Comparison of ENCODE assay signal across 22 cellular contexts in the genomic region with DNA sequence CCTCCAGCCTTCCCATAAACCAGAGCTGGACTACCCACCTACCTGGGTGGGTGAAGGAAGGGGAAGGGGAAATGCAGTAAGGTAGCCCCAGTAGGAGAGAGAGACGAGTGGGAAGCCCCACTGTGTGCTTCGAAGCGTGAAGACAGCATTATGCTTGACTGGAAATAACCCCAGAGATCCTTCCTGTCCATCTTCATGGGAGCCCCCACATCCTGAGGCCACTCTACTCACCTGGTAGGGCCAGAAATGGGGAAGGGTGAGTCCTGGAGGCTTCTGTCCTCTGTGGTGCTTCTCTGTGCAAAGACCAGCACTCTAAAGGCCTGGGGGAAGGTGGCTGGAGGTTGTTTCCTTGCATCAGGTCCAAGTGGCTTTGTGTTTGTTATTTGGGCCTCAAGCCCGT. TPM values are rescaled to one million over a fixed set of nuclear protein-coding genes. Genes with fewer than 3 reads are reported as not detected.
DNase-seq lines count a peak whose midpoint lies in the region; ATAC-seq lines count a peak whose summit lies in the region.
"Had no signal": no experiment of that assay in that cellular context is flagged by ENCODE, and none has a peak within 500 bp of the region (broad histone marks: within the 10 kb centered on the region; RNA-seq: fewer than 3 reads in every experiment).

No MANE protein-coding gene starts in this region.

- no peak for DNase-seq in activated T-cell treated with anti-CD3 and anti-CD28 coated beads, Interleukin-2, amount 50 U/mL, for 24 hours
- DNase-seq in activated T-cell treated with anti-CD3 and anti-CD28 coated beads, Interleukin-2, amount 50 U/mL, for 72 hours: no peak
- DNase-seq in activated naive CD8-positive, alpha-beta T cell treated with anti-CD3 and anti-CD28 coated beads, Interleukin-2, amount 50 U/mL, for 24 hours: no peak
- no peak for DNase-seq in H7
- DNase-seq: activated CD8-positive, alpha-beta memory T cell treated with anti-CD3 and anti-CD28 coated beads, Interleukin-2, amount 50 U/mL, for 48 hours; COR-L47; DMS53; GDM1; glutamatergic neuron; left ventricle myocardium superior; NCI-H1694; stimulated activated naive CD8-positive, alpha-beta T cell treated with anti-CD3 and anti-CD28 coated beads, Interleukin-15, amount 100 ng/mL, for 72 hours; T1000; transverse colon had no signal

- H3K27me3 ChIP-seq in H7 (ENCODE audit: control insufficient read depth, insufficient read depth, low read length): peaks cover 4% of the 10 kb centered on the region; the same call in 1 of the 2 replicates
- H3K27me3 ChIP-seq: transverse colon had no signal

- H3K9me3 Mint-ChIP-seq in activated T-cell treated with anti-CD3 and anti-CD28 coated beads, Interleukin-2, amount 50 U/mL, for 24 hours: no peaks in the 10 kb centered on the region
- no peaks in the 10 kb centered on the region for H3K9me3 Mint-ChIP-seq in activated T-cell treated with anti-CD3 and anti-CD28 coated beads, Interleukin-2, amount 50 U/mL, for 72 hours
- H3K9me3 Mint-ChIP-seq in activated naive CD8-positive, alpha-beta T cell treated with anti-CD3 and anti-CD28 coated beads, Interleukin-2, amount 50 U/mL, for 24 hours: no peaks in the 10 kb centered on the region
- no peaks in the 10 kb centered on the region for H3K9me3 Mint-ChIP-seq in stimulated activated memory B cell treated with anti-CD40 and anti-IgM and Interleukin-4, amounts not matched to agents 10 μg/mL and 1 μg/mL and 100 μg/mL, for 72 hours
- H3K9me3 Mint-ChIP-seq: activated T-helper 2 cell treated with anti-CD3 and anti-CD28 coated beads, Interferon-gamma antibody, Interleukin-2, Interleukin-4, amounts not matched to agents 10 μg/mL and 5 μg/mL and 100 μg/mL, durations not matched to agents 14 hours and 24 hours and 36 hours; stimulated activated naive CD8-positive, alpha-beta T cell treated with anti-CD3 and anti-CD28 coated beads, Interleukin-15, amount 100 ng/mL, for 72 hours; WTC11 had no signal

- peaks cover 64% of the 10 kb centered on the region for H3K36me3 Mint-ChIP-seq in activated T-cell treated with anti-CD3 and anti-CD28 coated beads, Interleukin-2, amount 50 U/mL, for 24 hours (ENCODE audit: low read depth)
- peaks cover 0 to 5% of the 10 kb centered on the region in 2 donors for H3K36me3 Mint-ChIP-seq in activated T-cell treated with anti-CD3 and anti-CD28 coated beads, Interleukin-2, amount 50 U/mL, for 72 hours (ENCODE audit: insufficient read depth in 2 of 2)
- peaks cover 15% of the 10 kb centered on the region for H3K36me3 Mint-ChIP-seq in activated naive CD8-positive, alpha-beta T cell treated with anti-CD3 and anti-CD28 coated beads, Interleukin-2, amount 50 U/mL, for 24 hours (ENCODE audit: low read depth)
- peaks cover 25% of the 10 kb centered on the region for H3K36me3 Mint-ChIP-seq in stimulated activated memory B cell treated with anti-CD40 and anti-IgM and Interleukin-4, amounts not matched to agents 10 μg/mL and 1 μg/mL and 100 μg/mL, for 72 hours
- H3K36me3 Mint-ChIP-seq: WTC11 had no signal

- H3K27me3 Mint-ChIP-seq in activated T-cell treated with anti-CD3 and anti-CD28 coated beads, Interleukin-2, amount 50 U/mL, for 24 hours: no peaks in the 10 kb centered on the region
- H3K27me3 Mint-ChIP-seq in activated T-cell treated with anti-CD3 and anti-CD28 coated beads, Interleukin-2, amount 50 U/mL, for 72 hours (ENCODE audit: low read depth): no peaks in the 10 kb centered on the region
- H3K27me3 Mint-ChIP-seq in activated naive CD8-positive, alpha-beta T cell treated with anti-CD3 and anti-CD28 coated beads, Interleukin-2, amount 50 U/mL, for 24 hours: no peaks in the 10 kb centered on the region
- no peaks in the 10 kb centered on the region for H3K27me3 Mint-ChIP-seq in stimulated activated memory B cell treated with anti-CD40 and anti-IgM and Interleukin-4, amounts not matched to agents 10 μg/mL and 1 μg/mL and 100 μg/mL, for 72 hours
- H3K27me3 Mint-ChIP-seq: stimulated activated naive CD8-positive, alpha-beta T cell treated with anti-CD3 and anti-CD28 coated beads, Interleukin-15, amount 100 ng/mL, for 72 hours had no signal

- peaks cover 22% of the 10 kb centered on the region for H3K4me1 Mint-ChIP-seq in activated T-cell treated with anti-CD3 and anti-CD28 coated beads, Interleukin-2, amount 50 U/mL, for 24 hours (ENCODE audit: low read depth)
- peaks cover 19% of the 10 kb centered on the region for H3K4me1 Mint-ChIP-seq in activated T-cell treated with anti-CD3 and anti-CD28 coated beads, Interleukin-2, amount 50 U/mL, for 72 hours (ENCODE audit: low read depth)
- H3K4me1 Mint-ChIP-seq in activated naive CD8-positive, alpha-beta T cell treated with anti-CD3 and anti-CD28 coated beads, Interleukin-2, amount 50 U/mL, for 24 hours: peaks cover 38% of the 10 kb centered on the region
- peaks cover 45% of the 10 kb centered on the region for H3K4me1 Mint-ChIP-seq in stimulated activated memory B cell treated with anti-CD40 and anti-IgM and Interleukin-4, amounts not matched to agents 10 μg/mL and 1 μg/mL and 100 μg/mL, for 72 hours

- ATAC-seq in activated T-cell treated with anti-CD3 and anti-CD28 coated beads, Interleukin-2, amount 50 U/mL, for 72 hours (replicated peaks in 1 of 2): no peak
- ATAC-seq in GM18907 (IDR thresholded peaks at IDR 0.05; ENCODE audit: unreplicated experiment): peak; percentile 36
- no peak for ATAC-seq in activated naive CD8-positive, alpha-beta T cell treated with anti-CD3 and anti-CD28 coated beads, Interleukin-2, amount 50 U/mL, for 24 hours
- ATAC-seq in stimulated activated memory B cell treated with anti-CD40 and anti-IgM and Interleukin-4, amounts not matched to agents 10 μg/mL and 1 μg/mL and 100 μg/mL, for 72 hours: peak; percentile 44
- ATAC-seq in GM19351 (IDR thresholded peaks at IDR 0.05; ENCODE audit: unreplicated experiment): no peak
- ATAC-seq in GM18519 (IDR thresholded peaks at IDR 0.05; ENCODE audit: low FRiP score, unreplicated experiment): no peak
- ATAC-seq: left ventricle myocardium superior, Right ventricle myocardium inferior, SK-N-SH treated with all-trans-retinoic acid at 6 μM for 48 hours, WTC11 had no signal

- peak overlapping the region; percentile 85 for H3K27ac Mint-ChIP-seq in activated T-cell treated with anti-CD3 and anti-CD28 coated beads, Interleukin-2, amount 50 U/mL, for 24 hours
- H3K27ac Mint-ChIP-seq in activated T-cell treated with anti-CD3 and anti-CD28 coated beads, Interleukin-2, amount 50 U/mL, for 72 hours: no peak overlapping the region
- peak overlapping the region; percentile 74 for H3K27ac Mint-ChIP-seq in activated naive CD8-positive, alpha-beta T cell treated with anti-CD3 and anti-CD28 coated beads, Interleukin-2, amount 50 U/mL, for 24 hours
- peak overlapping the region; percentile 82 for H3K27ac Mint-ChIP-seq in stimulated activated memory B cell treated with anti-CD40 and anti-IgM and Interleukin-4, amounts not matched to agents 10 μg/mL and 1 μg/mL and 100 μg/mL, for 72 hours
- H3K27ac Mint-ChIP-seq: WTC11 had no signal

- H3K36me3 ChIP-seq in H7 (replicated peaks; ENCODE audit: control insufficient read depth, insufficient read depth, low read length): no peaks in the 10 kb centered on the region

- H3K4me3 Mint-ChIP-seq in activated T-cell treated with anti-CD3 and anti-CD28 coated beads, Interleukin-2, amount 50 U/mL, for 24 hours: no peak overlapping the region
- H3K4me3 Mint-ChIP-seq in activated T-cell treated with anti-CD3 and anti-CD28 coated beads, Interleukin-2, amount 50 U/mL, for 72 hours: no peak overlapping the region
- no peak overlapping the region for H3K4me3 Mint-ChIP-seq in activated naive CD8-positive, alpha-beta T cell treated with anti-CD3 and anti-CD28 coated beads, Interleukin-2, amount 50 U/mL, for 24 hours
- H3K4me3 Mint-ChIP-seq in stimulated activated memory B cell treated with anti-CD40 and anti-IgM and Interleukin-4, amounts not matched to agents 10 μg/mL and 1 μg/mL and 100 μg/mL, for 72 hours: peak overlapping the region; percentile 40
- H3K4me3 Mint-ChIP-seq: stimulated activated naive CD8-positive, alpha-beta T cell treated with anti-CD3 and anti-CD28 coated beads, Interleukin-15, amount 100 ng/mL, for 72 hours; WTC11 had no signal

- H3K4me3 ChIP-seq in H7 (ENCODE audit: insufficient read depth, low read depth, low read length): no peak overlapping the region
- H3K4me3 ChIP-seq: transverse colon had no signal

RNA-seq across cellular contexts. Expression of a gene that starts 10.0 kb away (rescaled TPM):
- total RNA-seq in activated T-cell treated with anti-CD3 and anti-CD28 coated beads, Interleukin-2, amount 50 U/mL, for 72 hours: 100 to 1,000 TPM; 227 to 240 TPM
- 0.24 and 0.70 TPM in 2 replicates for total RNA-seq in H7 (2014; rRNA removed; shearing (Covaris generic))

RNA-seq across cellular contexts. Expression of a gene that starts 27.1 kb away (rescaled TPM):
- total RNA-seq in activated T-cell treated with anti-CD3 and anti-CD28 coated beads, Interleukin-2, amount 50 U/mL, for 72 hours: 10 to 100 TPM; 21.0 to 21.1 TPM
- total RNA-seq in H7 (2014; rRNA removed; shearing (Covaris generic)): 5.8 and 9.4 TPM in 2 replicates

Comparison
In these comparisons a context has a peak if more than half of its experiments do, and no peak if none do; other contexts are left out.
1. ATAC-seq: peak in GM18907 (single experiment) and stimulated activated memory B cell treated with anti-CD40 and anti-IgM and Interleukin-4, amounts not matched to agents 10 μg/mL and 1 μg/mL and 100 μg/mL, for 72 hours (single experiment); none in activated T-cell treated with anti-CD3 and anti-CD28 coated beads, Interleukin-2, amount 50 U/mL, for 72 hours (0 of 2), activated naive CD8-positive, alpha-beta T cell treated with anti-CD3 and anti-CD28 coated beads, Interleukin-2, amount 50 U/mL, for 24 hours (single experiment), GM19351 (single experiment) and GM18519 (single experiment).
2. RNA of a gene that starts 10.0 kb away (total RNA-seq): 227 to 240 TPM in activated T-cell treated with anti-CD3 and anti-CD28 coated beads, Interleukin-2, amount 50 U/mL, for 72 hours; 0.24 to 0.70 TPM in H7; every median in the first group is over 100 times any median in the second.